26 cellular contexts compared by ENCODE assay signal in the genomic region with DNA sequence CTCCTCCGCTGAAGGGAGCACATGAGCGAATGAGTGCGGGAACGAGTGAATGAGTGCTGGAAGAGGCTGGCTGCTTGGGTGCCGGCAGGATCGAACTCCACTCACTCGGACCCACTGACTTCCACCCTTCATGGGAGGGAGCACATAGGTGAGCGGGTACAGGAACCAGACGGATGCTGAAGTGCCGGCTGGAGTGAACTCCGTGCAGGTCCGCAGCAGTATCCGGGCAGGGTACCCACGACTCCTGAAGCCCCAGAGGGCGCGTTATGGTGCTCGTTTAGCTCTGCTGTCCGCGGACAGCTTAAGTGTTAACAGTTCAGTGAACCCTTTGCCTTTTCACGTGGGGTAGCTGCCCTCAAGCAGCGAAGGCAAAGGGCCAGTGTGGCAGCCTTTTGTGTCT. TPM values are rescaled to one million over a fixed set of nuclear protein-coding genes. Genes with fewer than 3 reads are reported as not detected.
"Had no signal": no experiment of that assay in that cellular context is flagged by ENCODE, and none has a peak within 500 bp of the region (broad histone marks: within the 10 kb centered on the region; RNA-seq: fewer than 3 reads in every experiment).

No MANE protein-coding gene starts in this region.

- H3K36me3 ChIP-seq: heart left ventricle, left ventricle myocardium inferior, lower lobe of right lung, right atrium auricular region, sigmoid colon, stomach had no signal

- H3K4me1 Mint-ChIP-seq: memory B cell, nephron progenitor cell had no signal

- DNase-seq: cortex of kidney; dorsolateral prefrontal cortex; effector CD8-positive, alpha-beta T cell; heart left ventricle; hypothalamus; kidney; left cardiac atrium; left ventricle myocardium inferior; lower lobe of right lung; midbrain; sigmoid colon; stimulated activated naive CD4-positive, alpha-beta T cell; stomach; substantia nigra; trophoblast cell had no signal

- H3K4me1 ChIP-seq: heart left ventricle, left ventricle myocardium inferior, lower lobe of right lung, right atrium auricular region, sigmoid colon, stomach had no signal

- H3K27ac ChIP-seq: dorsolateral prefrontal cortex, heart left ventricle, left ventricle myocardium inferior, lower lobe of right lung, right atrium auricular region, sigmoid colon, skin epidermis, stomach had no signal

- H3K4me3 Mint-ChIP-seq: memory B cell, nephron progenitor cell had no signal

- H3K27ac Mint-ChIP-seq: memory B cell, nephron progenitor cell had no signal

- H3K4me3 ChIP-seq: dorsolateral prefrontal cortex, heart left ventricle, left ventricle myocardium inferior, lower lobe of right lung, right atrium auricular region, sigmoid colon, skin epidermis, stomach had no signal

- H3K27me3 ChIP-seq: right atrium auricular region, sigmoid colon, stomach had no signal

- FAIRE-seq: endometrium, frontal cortex, kidney, urothelium cell line had no signal

- ATAC-seq: esophagus mucosa, left cardiac atrium, lower lobe of right lung had no signal

- H3K9me3 ChIP-seq: heart left ventricle, lower lobe of right lung, right atrium auricular region, sigmoid colon, stomach had no signal

- H3K9me3 Mint-ChIP-seq: memory B cell, nephron progenitor cell had no signal

- H3K36me3 Mint-ChIP-seq: memory B cell had no signal

RNA-seq across cellular contexts. Expression of a gene that starts 23.2 kb away (rescaled TPM):
- total RNA-seq: esophagus mucosa, fibroblast of lung, glomerular endothelial cell, left ventricle myocardium inferior, osteocyte had no signal
- polyA plus RNA-seq: fibroblast of lung, heart left ventricle had no signal
